3 cellular contexts compared by ENCODE assay signal in the genomic region with DNA sequence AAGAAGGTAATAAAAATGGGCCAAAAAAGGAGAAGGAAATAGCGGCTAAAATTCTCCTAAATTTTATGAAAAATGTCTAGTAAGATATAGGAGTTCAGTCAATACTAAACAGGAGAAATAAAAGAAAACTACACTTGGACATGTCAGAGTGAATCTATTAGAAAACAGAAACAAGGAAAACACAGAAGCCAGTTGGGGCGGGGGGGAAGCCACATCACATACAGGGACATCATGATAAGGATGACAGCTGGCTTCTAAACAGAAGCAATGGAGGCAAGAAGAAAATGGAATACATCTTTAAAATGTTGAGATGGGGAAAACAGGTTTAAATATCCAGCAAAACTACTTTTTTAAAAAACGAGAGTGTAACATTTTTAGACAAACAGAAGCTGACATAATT.
A peak's percentile ranks its signal among the peaks of the same experiment; 100 is the strongest.
TF ChIP-seq lines count a peak whose summit lies in the region.

No MANE protein-coding gene starts in this region.

TF ChIP-seq in HepG2, 621 proteins besides CTCF, POLR2A, EP300 and RAD21:
- peak; percentile 84 for TF ChIP-seq ZNF317 (CRISPR knock-in tag; IDR thresholded peaks at IDR 0.05)
- TF ChIP-seq ZNF121 (CRISPR knock-in tag; IDR thresholded peaks at IDR 0.05) = no peak
TF ChIP-seq in HepG2: peak in this region for 1.

TF ChIP-seq in HCT116, 20 proteins besides CTCF, POLR2A, EP300 and RAD21:
- TF ChIP-seq CBX3 (IDR thresholded peaks at IDR 0.05; ENCODE audit: low read depth) = peak; percentile 49; the same call in 1 of the 2 replicates
- no peak for TF ChIP-seq SRF (IDR thresholded peaks at IDR 0.05; ENCODE audit: low read depth)
- TF ChIP-seq POLR2AphosphoS5 (IDR thresholded peaks at IDR 0.05; ENCODE audit: low read depth, low read length) = no peak

TF ChIP-seq in WTC11, 78 proteins besides CTCF, POLR2A, EP300 and RAD21:
- TF ChIP-seq ZNF317 (CRISPR knock-in tag; IDR thresholded peaks at IDR 0.05; ENCODE audit: borderline replicate concordance, low read depth) = peak; percentile 84
- TF ChIP-seq RELA (CRISPR knock-in tag; IDR thresholded peaks at IDR 0.05; ENCODE audit: borderline replicate concordance) = no peak
- TF ChIP-seq NR3C1 (CRISPR knock-in tag; conservative IDR thresholded peaks at IDR 0.05; ENCODE audit: low read depth) = no peak
- TF ChIP-seq ETV6 (CRISPR knock-in tag; IDR thresholded peaks at IDR 0.05) = no peak
- TF ChIP-seq TEAD1 (CRISPR knock-in tag; IDR thresholded peaks at IDR 0.05) = no peak
- TF ChIP-seq, protein P1, sequence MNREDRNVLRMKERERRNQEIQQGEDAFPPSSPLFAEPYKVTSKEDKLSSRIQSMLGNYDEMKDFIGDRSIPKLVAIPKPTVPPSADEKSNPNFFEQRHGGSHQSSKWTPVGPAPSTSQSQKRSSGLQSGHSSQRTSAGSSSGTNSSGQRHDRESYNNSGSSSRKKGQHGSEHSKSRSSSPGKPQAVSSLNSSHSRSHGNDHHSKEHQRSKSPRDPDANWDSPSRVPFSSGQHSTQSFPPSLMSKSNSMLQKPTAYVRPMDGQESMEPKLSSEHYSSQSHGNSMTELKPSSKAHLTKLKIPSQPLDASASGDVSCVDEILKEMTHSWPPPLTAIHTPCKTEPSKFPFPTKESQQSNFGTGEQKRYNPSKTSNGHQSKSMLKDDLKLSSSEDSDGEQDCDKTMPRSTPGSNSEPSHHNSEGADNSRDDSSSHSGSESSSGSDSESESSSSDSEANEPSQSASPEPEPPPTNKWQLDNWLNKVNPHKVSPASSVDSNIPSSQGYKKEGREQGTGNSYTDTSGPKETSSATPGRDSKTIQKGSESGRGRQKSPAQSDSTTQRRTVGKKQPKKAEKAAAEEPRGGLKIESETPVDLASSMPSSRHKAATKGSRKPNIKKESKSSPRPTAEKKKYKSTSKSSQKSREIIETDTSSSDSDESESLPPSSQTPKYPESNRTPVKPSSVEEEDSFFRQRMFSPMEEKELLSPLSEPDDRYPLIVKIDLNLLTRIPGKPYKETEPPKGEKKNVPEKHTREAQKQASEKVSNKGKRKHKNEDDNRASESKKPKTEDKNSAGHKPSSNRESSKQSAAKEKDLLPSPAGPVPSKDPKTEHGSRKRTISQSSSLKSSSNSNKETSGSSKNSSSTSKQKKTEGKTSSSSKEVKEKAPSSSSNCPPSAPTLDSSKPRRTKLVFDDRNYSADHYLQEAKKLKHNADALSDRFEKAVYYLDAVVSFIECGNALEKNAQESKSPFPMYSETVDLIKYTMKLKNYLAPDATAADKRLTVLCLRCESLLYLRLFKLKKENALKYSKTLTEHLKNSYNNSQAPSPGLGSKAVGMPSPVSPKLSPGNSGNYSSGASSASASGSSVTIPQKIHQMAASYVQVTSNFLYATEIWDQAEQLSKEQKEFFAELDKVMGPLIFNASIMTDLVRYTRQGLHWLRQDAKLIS (CRISPR knock-in tag; IDR thresholded peaks at IDR 0.05; ENCODE audit: borderline replicate concordance) = no peak
- TF ChIP-seq, protein P2, sequence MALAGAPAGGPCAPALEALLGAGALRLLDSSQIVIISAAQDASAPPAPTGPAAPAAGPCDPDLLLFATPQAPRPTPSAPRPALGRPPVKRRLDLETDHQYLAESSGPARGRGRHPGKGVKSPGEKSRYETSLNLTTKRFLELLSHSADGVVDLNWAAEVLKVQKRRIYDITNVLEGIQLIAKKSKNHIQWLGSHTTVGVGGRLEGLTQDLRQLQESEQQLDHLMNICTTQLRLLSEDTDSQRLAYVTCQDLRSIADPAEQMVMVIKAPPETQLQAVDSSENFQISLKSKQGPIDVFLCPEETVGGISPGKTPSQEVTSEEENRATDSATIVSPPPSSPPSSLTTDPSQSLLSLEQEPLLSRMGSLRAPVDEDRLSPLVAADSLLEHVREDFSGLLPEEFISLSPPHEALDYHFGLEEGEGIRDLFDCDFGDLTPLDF (CRISPR knock-in tag; IDR thresholded peaks at IDR 0.05) = no peak
- no peak for TF ChIP-seq KAT7 (CRISPR knock-in tag; IDR thresholded peaks at IDR 0.05; ENCODE audit: borderline replicate concordance)
- TF ChIP-seq ELF4 (CRISPR knock-in tag; IDR thresholded peaks at IDR 0.05; ENCODE audit: low read depth) = no peak
